In genomic region chr20:10427060-10427692, GRCh38 we compare ENCODE assay signal across 8 cellular contexts. TPM values are rescaled to one million over a fixed set of nuclear protein-coding genes. Genes with fewer than 3 reads are reported as not detected.
DNase-seq lines count a peak whose midpoint lies in the region; ATAC-seq, FAIRE-seq and TF ChIP-seq lines count a peak whose summit lies in the region.

No MANE protein-coding gene starts in this region.

- TF ChIP-seq CTCF in AG09319 (IDR thresholded peaks at IDR 0.05; ENCODE audit: low read depth, low read length): peak; percentile 90
- peak; percentile 78 for TF ChIP-seq CTCF in GM13977 (IDR thresholded peaks at IDR 0.05; ENCODE audit: extremely low read depth, insufficient read depth, missing control alignments)

- ATAC-seq in HG02588 (IDR thresholded peaks at IDR 0.05; ENCODE audit: unreplicated experiment) (no peak), HG03175 (IDR thresholded peaks at IDR 0.05; ENCODE audit: unreplicated experiment) (no peak)

- in situ Hi-C loops in GM13977 (cut with MboI; ENCODE audit: low pct_unique_long_range_greater_than_20kb, low sequenced_read_pairs, unreplicated experiment): loop anchor here (25.0 kb wide), 1 partner anchor 815 kb away; no protein-coding TSS in a partner anchor

- DNase-seq in AG09319 (ENCODE audit: extremely low read depth, low read depth) (peak; percentile 51), GM13977 (ENCODE audit: low spot score) (peak; percentile 25), NCI-H526 treated with DMSO at 0.1 percent for 48 hours (lab: John Stamatoyannopoulos, UW) (peak; percentile 40), frontal cortex (ENCODE audit: low spot score in 2 of 2) (peak in 1 of 2 donors; percentile 35), posterior cingulate gyrus (peak in 9 of 10 donors; percentile 35 to 93 (median 59))
- peak; percentile 7 for DNase-seq in activated effector memory CD4-positive, alpha-beta T cell treated with Interleukin-2 at 50 U/mL for 16 hours

- FAIRE-seq in frontal cortex (lab: Jason Lieb, UNC): peak; percentile 94

- intact Hi-C loops in posterior cingulate gyrus (cut with DNase I): loop anchor here (1.0 to 5.0 kb wide), 2 partner anchors 449 to 810 kb away; no protein-coding TSS in a partner anchor

RNA-seq across cellular contexts. Expression of gene MKKS, which starts 6.8 kb away (rescaled TPM):
- 12.6 TPM for total RNA-seq in frontal cortex

RNA-seq across cellular contexts. Expression of gene SLX4IP, which starts 7.9 kb away (rescaled TPM):
- 8.2 TPM for total RNA-seq in frontal cortex
